18 cellular contexts compared by ENCODE assay signal in genomic region chr2:26099933-26100332, GRCh38.
"Had no signal": no experiment of that assay in that cellular context is flagged by ENCODE, and none has a peak within 500 bp of the region (broad histone marks: within the 10 kb centered on the region; RNA-seq: fewer than 3 reads in every experiment).

No MANE protein-coding gene starts in this region.

- H3K27me3 ChIP-seq: ascending aorta, esophagus squamous epithelium, sigmoid colon, stomach had no signal

- ATAC-seq: activated naive CD8-positive, alpha-beta T cell treated with anti-CD3 and anti-CD28 coated beads, Interleukin-2, amount 50 U/mL, for 24 hours; naive thymus-derived CD8-positive, alpha-beta T cell had no signal

- H3K9me3 ChIP-seq: ascending aorta, esophagus squamous epithelium, sigmoid colon, stomach had no signal

- H3K4me3 ChIP-seq: ascending aorta, esophagus squamous epithelium, sigmoid colon, stomach, thoracic aorta had no signal

- H3K9me3 Mint-ChIP-seq: activated CD4-positive, alpha-beta memory T cell treated with anti-CD3 and anti-CD28 coated beads for 36 hours had no signal

- H3K27ac Mint-ChIP-seq: activated CD4-positive, alpha-beta memory T cell treated with anti-CD3 and anti-CD28 coated beads for 36 hours; activated naive CD8-positive, alpha-beta T cell treated with anti-CD3 and anti-CD28 coated beads, Interleukin-2, amount 50 U/mL, for 24 hours; progenitor cell of endocrine pancreas; T-helper 2 cell treated with Interferon-gamma antibody and Interleukin-4, amounts not matched to agents 5 μg/mL and 100 μg/mL, for 36 hours had no signal

- DNase-seq: activated CD4-positive, alpha-beta memory T cell treated with anti-CD3 and anti-CD28 coated beads for 36 hours; activated CD4-positive, alpha-beta T cell treated with anti-CD3 and anti-CD28 coated beads for 1 hour; activated naive CD8-positive, alpha-beta T cell treated with anti-CD3 and anti-CD28 coated beads, Interleukin-2, amount 50 U/mL, for 24 hours; esophagus squamous epithelium; foreskin fibroblast; head of caudate nucleus; islet precursor cell; naive thymus-derived CD8-positive, alpha-beta T cell; nucleus accumbens; sigmoid colon; stimulated activated CD4-positive, alpha-beta T cell treated with anti-CD3 and anti-CD28 coated beads, Interleukin-15, amount 100 ng/mL, for 24 hours; stimulated activated CD4-positive, alpha-beta T cell treated with anti-CD3 and anti-CD28 coated beads, Interleukin-4, amount 100 ng/mL, for 24 hours; stomach; SW 1271 had no signal

- H3K4me3 Mint-ChIP-seq: activated CD4-positive, alpha-beta memory T cell treated with anti-CD3 and anti-CD28 coated beads for 36 hours; activated naive CD8-positive, alpha-beta T cell treated with anti-CD3 and anti-CD28 coated beads, Interleukin-2, amount 50 U/mL, for 24 hours; naive thymus-derived CD8-positive, alpha-beta T cell; T-helper 2 cell treated with Interferon-gamma antibody and Interleukin-4, amounts not matched to agents 5 μg/mL and 100 μg/mL, for 36 hours had no signal

- H3K27me3 Mint-ChIP-seq: activated CD4-positive, alpha-beta memory T cell treated with anti-CD3 and anti-CD28 coated beads for 36 hours; activated naive CD8-positive, alpha-beta T cell treated with anti-CD3 and anti-CD28 coated beads, Interleukin-2, amount 50 U/mL, for 24 hours; naive thymus-derived CD8-positive, alpha-beta T cell; progenitor cell of endocrine pancreas had no signal

- H3K27ac ChIP-seq: ascending aorta, esophagus squamous epithelium, sigmoid colon, stomach, thoracic aorta had no signal
